In the genomic region with DNA sequence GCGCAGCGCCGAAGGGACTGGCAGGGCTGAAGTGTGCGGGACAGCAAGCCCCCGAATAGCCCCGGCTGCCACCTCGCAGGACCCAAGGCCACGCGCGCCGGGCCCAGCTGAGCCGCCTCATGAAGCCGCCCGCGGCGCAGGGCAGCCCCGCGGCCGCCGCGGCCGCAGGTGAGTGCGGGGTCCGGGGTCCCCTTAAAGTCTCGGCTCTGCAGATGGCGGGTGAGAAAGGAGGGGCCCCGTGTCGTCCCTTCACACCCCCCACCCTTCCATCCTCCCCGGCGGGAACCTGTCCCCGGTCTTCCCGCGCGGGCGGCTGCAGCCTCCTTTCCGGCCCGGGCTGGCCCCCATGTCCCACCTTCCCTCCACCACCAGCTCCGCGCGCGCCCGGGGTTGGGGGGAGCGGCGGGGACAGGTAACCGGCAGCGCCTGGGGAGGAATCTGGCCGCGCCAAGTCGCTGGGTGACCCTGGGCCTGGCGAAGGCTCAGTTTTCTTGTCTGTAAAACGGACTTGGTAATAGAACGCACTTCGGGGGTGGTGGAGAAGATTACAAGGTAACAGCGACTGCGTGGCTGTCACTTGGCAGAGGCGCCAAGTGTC, we compare ENCODE assay signal across 9 cellular contexts. TPM values are rescaled to one million over a fixed set of nuclear protein-coding genes. Genes with fewer than 3 reads are reported as not detected.
DNase-seq lines count a peak whose midpoint lies in the region; ATAC-seq and TF ChIP-seq lines count a peak whose summit lies in the region.
"Had no signal": no experiment of that assay in that cellular context is flagged by ENCODE, and none has a peak within 500 bp of the region (broad histone marks: within the 10 kb centered on the region; RNA-seq: fewer than 3 reads in every experiment).

No MANE protein-coding gene starts in this region.

- H2AFZ ChIP-seq in SK-N-SH (ENCODE audit: low read depth) = peak overlapping the region; percentile 78; the same call in 1 of the 2 replicates

- H3K9me3 ChIP-seq in SK-N-SH = no peaks in the 10 kb centered on the region
- H3K9me3 ChIP-seq in gastroesophageal sphincter = no peaks in the 10 kb centered on the region

- H3F3A ChIP-seq in SK-N-SH (replicated peaks; ENCODE audit: insufficient read depth) = no peaks in the 10 kb centered on the region

- H3K4me1 Mint-ChIP-seq in activated T-cell treated with anti-CD3 and anti-CD28 coated beads, Interleukin-2, amount 50 U/mL, for 72 hours (ENCODE audit: low read depth) = peaks cover 55% of the 10 kb centered on the region
- no peaks in the 10 kb centered on the region for H3K4me1 Mint-ChIP-seq in progenitor cell of endocrine pancreas (ENCODE audit: low read depth)

- peak overlapping the region; percentile 93 for H3K4me3 Mint-ChIP-seq in activated T-cell treated with anti-CD3 and anti-CD28 coated beads, Interleukin-2, amount 50 U/mL, for 72 hours
- H3K4me3 Mint-ChIP-seq in progenitor cell of endocrine pancreas (ENCODE audit: low read depth) = peak overlapping the region; percentile 58

- TF ChIP-seq EP300 in SK-N-SH (IDR thresholded peaks at IDR 0.05; ENCODE audit: borderline replicate concordance in 1 of 2, low read depth in 1 of 2, low read length in 1 of 2) (no peak), gastroesophageal sphincter (IDR thresholded peaks at IDR 0.05) (no peak)

- 1% methylated on average over 35 of the region's 56 CpGs for WGBS in SK-N-SH (ENCODE audit: low lambda C conversion rate)
- WGBS in gastroesophageal sphincter (ENCODE audit: low coverage in 1 of 2), 2 donors = 0% methylated on average over 9 of the region's 56 CpGs; no CpG with 5 or more reads in 1 of the 2 donors

- no peak for TF ChIP-seq POLR2A in gastroesophageal sphincter (IDR thresholded peaks at IDR 0.05)

- H3K27me3 ChIP-seq in SK-N-SH (ENCODE audit: insufficient read depth) = peaks cover 44% of the 10 kb centered on the region
- H3K27me3 ChIP-seq in gastroesophageal sphincter = peaks cover 40% of the 10 kb centered on the region

- H3K4me2 ChIP-seq in SK-N-SH = peak overlapping the region; percentile 94

- no peak overlapping the region for H3K9ac ChIP-seq in SK-N-SH

- H3K4me3 ChIP-seq in SK-N-SH (ENCODE audit: low read depth in 2 of 2, low read length in 1 of 2) (peak overlapping the region; percentile 48 to 58), gastroesophageal sphincter (peak overlapping the region; percentile 48 to 75)

- H3K4me1 ChIP-seq in SK-N-SH (ENCODE audit: control insufficient read depth in 1 of 2, insufficient read depth in 2 of 2, low read depth in 1 of 2, low read length in 1 of 2) (peaks cover 5 to 19% of the 10 kb centered on the region in 2 experiments; a peak in 2 of 4 replicates), gastroesophageal sphincter (peaks cover 0 to 25% (median 11%) of the 10 kb centered on the region in 3 donors)

- DNase-seq in SK-N-SH = peak; percentile 66
- peak; percentile 38 to 56 for DNase-seq in activated T-cell treated with anti-CD3 and anti-CD28 coated beads, Interleukin-2, amount 50 U/mL, for 72 hours
- DNase-seq in progenitor cell of endocrine pancreas (ENCODE audit: low spot score, unreplicated experiment) = no peak
- DNase-seq in NOMO-1 treated with DMSO at 0.1 percent for 48 hours (lab: John Stamatoyannopoulos, UW; ENCODE audit: unreplicated experiment) = no peak
- DNase-seq in occipital lobe (lab: John Stamatoyannopoulos, UW) = no peak
- DNase-seq: DND-41 had no signal

- no peak overlapping the region for H3K27ac Mint-ChIP-seq in activated T-cell treated with anti-CD3 and anti-CD28 coated beads, Interleukin-2, amount 50 U/mL, for 72 hours
- H3K27ac Mint-ChIP-seq in progenitor cell of endocrine pancreas = no peak overlapping the region

- no peak for TF ChIP-seq RAD21 in SK-N-SH (IDR thresholded peaks at IDR 0.05; ENCODE audit: low read length)

- no peaks in the 10 kb centered on the region for H3K36me3 ChIP-seq in SK-N-SH (replicated peaks in 1 of 2; ENCODE audit: control insufficient read depth in 1 of 2, insufficient read depth in 2 of 2, low read length in 1 of 2)
- H3K36me3 ChIP-seq in gastroesophageal sphincter = no peaks in the 10 kb centered on the region

- ATAC-seq in SK-N-SH treated with all-trans-retinoic acid at 6 μM for 48 hours (no peak; the same call in 2 of the 3 replicates), HG03521 (IDR thresholded peaks at IDR 0.05; ENCODE audit: unreplicated experiment) (peak; percentile 11), gastroesophageal sphincter (no peak)
- peak; percentile 4 to 21 for ATAC-seq in activated T-cell treated with anti-CD3 and anti-CD28 coated beads, Interleukin-2, amount 50 U/mL, for 72 hours (replicated peaks in 1 of 2)

- no peaks in the 10 kb centered on the region for H3K9me3 Mint-ChIP-seq in activated T-cell treated with anti-CD3 and anti-CD28 coated beads, Interleukin-2, amount 50 U/mL, for 72 hours
- no peaks in the 10 kb centered on the region for H3K9me3 Mint-ChIP-seq in progenitor cell of endocrine pancreas (ENCODE audit: low read depth)

- H3K36me3 Mint-ChIP-seq in activated T-cell treated with anti-CD3 and anti-CD28 coated beads, Interleukin-2, amount 50 U/mL, for 72 hours (ENCODE audit: insufficient read depth in 2 of 2) = peaks cover 8 to 12% of the 10 kb centered on the region in 2 donors
- no peaks in the 10 kb centered on the region for H3K36me3 Mint-ChIP-seq in progenitor cell of endocrine pancreas (ENCODE audit: insufficient read depth)

- CTCF ChIA-PET in SK-N-SH (lab: Yijun Ruan, JAX) = no interaction called here

- no peak overlapping the region for H3K27ac ChIP-seq in SK-N-SH (ENCODE audit: low read depth in 2 of 2, low read length in 1 of 2)
- H3K27ac ChIP-seq in gastroesophageal sphincter = peak overlapping the region in 3 of 4 donors; percentile 56 to 83 (median 71)

- TF ChIP-seq CTCF in SK-N-SH (IDR thresholded peaks at IDR 0.05) (no peak), gastroesophageal sphincter (IDR thresholded peaks at IDR 0.05) (no peak), progenitor cell of endocrine pancreas (IDR thresholded peaks at IDR 0.05; ENCODE audit: unreplicated experiment) (no peak)

- no peaks in the 10 kb centered on the region for H3K9me2 ChIP-seq in SK-N-SH

- no peaks in the 10 kb centered on the region for H4K20me1 ChIP-seq in SK-N-SH (ENCODE audit: insufficient read depth)

- POLR2A ChIA-PET in SK-N-SH (lab: Yijun Ruan, JAX) = no interaction called here

- no peaks in the 10 kb centered on the region for H3K79me2 ChIP-seq in SK-N-SH (ENCODE audit: insufficient read depth)

- peaks cover 20% of the 10 kb centered on the region for H3K27me3 Mint-ChIP-seq in activated T-cell treated with anti-CD3 and anti-CD28 coated beads, Interleukin-2, amount 50 U/mL, for 72 hours (ENCODE audit: low read depth)
- peaks cover 82% of the 10 kb centered on the region for H3K27me3 Mint-ChIP-seq in progenitor cell of endocrine pancreas

TF ChIP-seq in SK-N-SH, 30 proteins besides CTCF, POLR2A, EP300 and RAD21 (continues in another document):
- no peak for TF ChIP-seq RXRA (IDR thresholded peaks at IDR 0.05; ENCODE audit: borderline replicate concordance, low read depth)
- no peak for TF ChIP-seq NRF1 (IDR thresholded peaks at IDR 0.05; ENCODE audit: low read depth, low read length)
- TF ChIP-seq, protein P1, sequence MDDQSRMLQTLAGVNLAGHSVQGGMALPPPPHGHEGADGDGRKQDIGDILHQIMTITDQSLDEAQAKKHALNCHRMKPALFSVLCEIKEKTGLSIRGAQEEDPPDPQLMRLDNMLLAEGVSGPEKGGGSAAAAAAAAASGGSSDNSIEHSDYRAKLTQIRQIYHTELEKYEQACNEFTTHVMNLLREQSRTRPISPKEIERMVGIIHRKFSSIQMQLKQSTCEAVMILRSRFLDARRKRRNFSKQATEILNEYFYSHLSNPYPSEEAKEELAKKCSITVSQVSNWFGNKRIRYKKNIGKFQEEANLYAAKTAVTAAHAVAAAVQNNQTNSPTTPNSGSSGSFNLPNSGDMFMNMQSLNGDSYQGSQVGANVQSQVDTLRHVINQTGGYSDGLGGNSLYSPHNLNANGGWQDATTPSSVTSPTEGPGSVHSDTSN (IDR thresholded peaks at IDR 0.05) = no peak
- TF ChIP-seq FOSL2 (IDR thresholded peaks at IDR 0.05; ENCODE audit: borderline replicate concordance, low read depth) = no peak
- no peak for TF ChIP-seq SIN3A (IDR thresholded peaks at IDR 0.05; ENCODE audit: borderline replicate concordance, low read depth, low read length)

TF ChIP-seq in SK-N-SH treated with all-trans-retinoic acid at 6 μM for 48 hours, 23 proteins besides CTCF, POLR2A, EP300 and RAD21 (continues in another document):
- TF ChIP-seq ESRRG (CRISPR knock-in tag; IDR thresholded peaks at IDR 0.05) (no peak), CSDC2 (CRISPR knock-in tag; IDR thresholded peaks at IDR 0.05) (no peak)
- TF ChIP-seq, protein P2, sequence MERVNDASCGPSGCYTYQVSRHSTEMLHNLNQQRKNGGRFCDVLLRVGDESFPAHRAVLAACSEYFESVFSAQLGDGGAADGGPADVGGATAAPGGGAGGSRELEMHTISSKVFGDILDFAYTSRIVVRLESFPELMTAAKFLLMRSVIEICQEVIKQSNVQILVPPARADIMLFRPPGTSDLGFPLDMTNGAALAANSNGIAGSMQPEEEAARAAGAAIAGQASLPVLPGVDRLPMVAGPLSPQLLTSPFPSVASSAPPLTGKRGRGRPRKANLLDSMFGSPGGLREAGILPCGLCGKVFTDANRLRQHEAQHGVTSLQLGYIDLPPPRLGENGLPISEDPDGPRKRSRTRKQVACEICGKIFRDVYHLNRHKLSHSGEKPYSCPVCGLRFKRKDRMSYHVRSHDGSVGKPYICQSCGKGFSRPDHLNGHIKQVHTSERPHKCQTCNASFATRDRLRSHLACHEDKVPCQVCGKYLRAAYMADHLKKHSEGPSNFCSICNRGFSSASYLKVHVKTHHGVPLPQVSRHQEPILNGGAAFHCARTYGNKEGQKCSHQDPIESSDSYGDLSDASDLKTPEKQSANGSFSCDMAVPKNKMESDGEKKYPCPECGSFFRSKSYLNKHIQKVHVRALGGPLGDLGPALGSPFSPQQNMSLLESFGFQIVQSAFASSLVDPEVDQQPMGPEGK (CRISPR knock-in tag; IDR thresholded peaks at IDR 0.05; ENCODE audit: borderline replicate concordance) = no peak

RNA-seq across cellular contexts. Expression of a gene that starts 0.3 kb away (rescaled TPM):
- 0.05 TPM in 1 of 2 replicates, not detected in the other for polyA plus RNA-seq in SK-N-SH (2012; rRNA removed)
- polyA plus RNA-seq in SK-N-SH (2012; cell fraction: cytosol; rRNA removed) = 0.05 TPM in 2 replicates
- polyA plus RNA-seq in SK-N-SH (2012; cell fraction: nucleus; rRNA removed) = 0.15 and 0.18 TPM in 2 replicates
- total RNA-seq in activated T-cell treated with anti-CD3 and anti-CD28 coated beads, Interleukin-2, amount 50 U/mL, for 72 hours = 100 to 1,000 TPM in 1 of 2 donors, 10 to 100 TPM in 1; 85.1 to 111 TPM
- total RNA-seq in gastroesophageal sphincter (10 to 100 TPM; 40.5 to 97.6 (median 59.9) TPM), progenitor cell of endocrine pancreas (not detected in 2 replicates), occipital lobe (25.7 TPM)

Comparison
In these comparisons a context has a peak if more than half of its experiments do, and no peak if none do; other contexts are left out.
1. DNase-seq: peak in SK-N-SH (single experiment) and activated T-cell treated with anti-CD3 and anti-CD28 coated beads, Interleukin-2, amount 50 U/mL, for 72 hours (2 of 2); none in progenitor cell of endocrine pancreas (single experiment), NOMO-1 treated with DMSO at 0.1 percent for 48 hours (single experiment) and occipital lobe (single experiment).
2. H3K27ac ChIP-seq: peak in gastroesophageal sphincter (3 of 4); none in SK-N-SH (0 of 2).
3. ATAC-seq: peak in HG03521 (single experiment) and activated T-cell treated with anti-CD3 and anti-CD28 coated beads, Interleukin-2, amount 50 U/mL, for 72 hours (2 of 2); none in SK-N-SH treated with all-trans-retinoic acid at 6 μM for 48 hours (single experiment) and gastroesophageal sphincter (single experiment).
4. RNA of a gene that starts 0.3 kb away (total RNA-seq): 85.1 to 111 TPM in activated T-cell treated with anti-CD3 and anti-CD28 coated beads, Interleukin-2, amount 50 U/mL, for 72 hours, 40.5 to 97.6 TPM in gastroesophageal sphincter and 25.7 TPM in occipital lobe (single experiment); not detected in progenitor cell of endocrine pancreas; every median in the first group is over 10 times any median in the second.